In genomic region chr22:20084547-20085413, GRCh38 we compare ENCODE assay signal across 9 cellular contexts.
A peak's percentile ranks its signal among the peaks of the same experiment; 100 is the strongest.
DNase-seq lines count a peak whose midpoint lies in the region; ATAC-seq and TF ChIP-seq lines count a peak whose summit lies in the region.
"Had no signal": no experiment of that assay in that cellular context is flagged by ENCODE, and none has a peak within 500 bp of the region (broad histone marks: within the 10 kb centered on the region; RNA-seq: fewer than 3 reads in every experiment).

No MANE protein-coding gene starts in this region.

- ATAC-seq in HG03159 (IDR thresholded peaks at IDR 0.05; ENCODE audit: unreplicated experiment), result no peak

- TF ChIP-seq CTCF in epithelial cell of esophagus (IDR thresholded peaks at IDR 0.05; ENCODE audit: insufficient read depth, low read depth, low read length, missing control alignments), result peak; percentile 50

- peak; percentile 51 for DNase-seq in activated CD4-positive, alpha-beta T cell treated with anti-CD3 and anti-CD28 coated beads for 48 hours
- DNase-seq in activated CD4-positive, alpha-beta T cell treated with anti-CD3 and anti-CD28 coated beads, Interleukin-2, amount 50 U/mL, for 4 hours, result no peak
- peak; percentile 34 for DNase-seq in NCI-H69 (lab: John Stamatoyannopoulos, UW)
- no peak for DNase-seq in epithelial cell of esophagus (ENCODE audit: low read depth)
- peak; percentile 31 for DNase-seq in stimulated activated CD4-positive, alpha-beta T cell treated with anti-CD3 and anti-CD28 coated beads, Interleukin-4, amount 100 ng/mL, for 1 hour
- no peak for DNase-seq in foreskin melanocyte
- DNase-seq in DMS114 treated with DMSO at 0.1 percent for 48 hours (lab: John Stamatoyannopoulos, UW; ENCODE audit: unreplicated experiment), result no peak
- DNase-seq: effector CD4-positive, alpha-beta T cell had no signal

- no peak overlapping the region for H3K4me3 ChIP-seq in epithelial cell of esophagus (ENCODE audit: low read length)

Comparison
In these comparisons a context has a peak if more than half of its experiments do, and no peak if none do; other contexts are left out.
1. DNase-seq: peak in activated CD4-positive, alpha-beta T cell treated with anti-CD3 and anti-CD28 coated beads for 48 hours (single experiment), NCI-H69 (single experiment) and stimulated activated CD4-positive, alpha-beta T cell treated with anti-CD3 and anti-CD28 coated beads, Interleukin-4, amount 100 ng/mL, for 1 hour (single experiment); none in activated CD4-positive, alpha-beta T cell treated with anti-CD3 and anti-CD28 coated beads, Interleukin-2, amount 50 U/mL, for 4 hours (0 of 2), epithelial cell of esophagus (single experiment), foreskin melanocyte (single experiment) and DMS114 treated with DMSO at 0.1 percent for 48 hours (single experiment).